8 cellular contexts compared by ENCODE assay signal in the genomic region with DNA sequence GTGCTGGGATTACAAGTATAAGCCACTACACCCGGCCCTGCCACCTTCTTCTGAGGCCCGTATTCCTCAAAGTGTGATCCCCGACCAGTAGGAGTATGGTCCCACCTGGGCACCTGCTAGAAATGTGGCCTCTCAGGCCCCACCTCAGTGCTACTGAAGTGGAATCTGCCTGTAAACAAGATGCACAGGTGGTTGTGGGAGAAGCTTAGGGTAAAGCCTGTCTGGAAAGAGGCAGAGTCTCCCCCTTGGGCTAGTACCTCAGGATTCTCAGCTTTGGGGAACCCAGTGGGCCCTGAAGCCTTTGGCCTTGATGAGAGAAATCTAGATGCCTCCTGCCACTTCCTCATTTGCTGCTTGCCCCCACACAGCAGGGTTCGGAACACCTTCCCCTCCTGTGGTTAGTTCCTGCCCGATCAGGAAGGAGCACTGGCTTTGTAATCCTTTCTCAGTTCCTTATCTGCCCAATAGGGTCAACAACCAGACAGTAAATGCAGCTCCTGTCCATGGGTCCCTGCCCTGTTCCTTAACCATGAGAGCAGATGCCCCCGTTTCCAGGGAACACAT. TPM values are rescaled to one million over a fixed set of nuclear protein-coding genes. Genes with fewer than 3 reads are reported as not detected.
DNase-seq lines count a peak whose midpoint lies in the region; ATAC-seq, FAIRE-seq and TF ChIP-seq lines count a peak whose summit lies in the region.

No MANE protein-coding gene starts in this region.

- no peak overlapping the region for H4K5ac ChIP-seq in mesendoderm (ENCODE audit: low read length)

- no peaks in the 10 kb centered on the region for H3K4me1 ChIP-seq in mesendoderm (ENCODE audit: control insufficient read depth, low read depth, low read length)

- CTCF ChIA-PET in activated B cell treated with CpG ODN at 0.5 μM for 24 hours (lab: Charles Lee), result interaction anchor here (1.0 to 1.6 kb wide), 6 partner anchors 12 to 118 kb away, joined by 3 to 4 read pairs (median 4); no protein-coding TSS in a partner anchor

- no peak overlapping the region for H3K4me3 ChIP-seq in mesendoderm (ENCODE audit: low read length)

- intact Hi-C loops in activated B cell treated with CpG ODN at 0.5 μM for 24 hours (cut with micrococcal nuclease), result loop anchor here (1.0 to 2.0 kb wide), 6 partner anchors 8 to 80 kb away; partner anchors contain the start of gene CMTM3

- H2BK120ac ChIP-seq in mesendoderm (ENCODE audit: low read depth, low read length), result no peak overlapping the region

- no peak overlapping the region for H4K8ac ChIP-seq in mesendoderm (ENCODE audit: low read depth, low read length)

- no peak overlapping the region for H3K9ac ChIP-seq in mesendoderm (ENCODE audit: low read length)

- DNase-seq in CD1c-positive myeloid dendritic cell (ENCODE audit: extremely low spot score) (peak; percentile 93), GM19239 (ENCODE audit: insufficient read length, low spot score) (no peak), activated B cell treated with CpG ODN at 0.5 μM for 24 hours (peak; percentile 55), medulla oblongata (ENCODE audit: extremely low spot score) (peak; percentile 85), NCI-H2081 treated with DMSO at 0.1 percent for 48 hours (lab: John Stamatoyannopoulos, UW) (no peak), mesendoderm (no peak), HuH-7.5 (ENCODE audit: low spot score) (no peak)

- no peaks in the 10 kb centered on the region for H3K27me3 Mint-ChIP-seq in activated B cell treated with CpG ODN at 0.5 μM for 24 hours

- no peak overlapping the region for H3K4me2 ChIP-seq in mesendoderm (ENCODE audit: low read length)

- FAIRE-seq in GM19239 (lab: Jason Lieb, UNC), result peak; percentile 91

- H3K27ac Mint-ChIP-seq in activated B cell treated with CpG ODN at 0.5 μM for 24 hours, result peak overlapping the region; percentile 93

- H3K56ac ChIP-seq in mesendoderm (ENCODE audit: low read length), result no peak overlapping the region

- H3K79me2 ChIP-seq in mesendoderm (ENCODE audit: control insufficient read depth, insufficient read depth, low read length), result no peaks in the 10 kb centered on the region

- H3K79me1 ChIP-seq in mesendoderm (ENCODE audit: low read length), result no peaks in the 10 kb centered on the region

- peak overlapping the region; percentile 33 for H3K4me3 Mint-ChIP-seq in activated B cell treated with CpG ODN at 0.5 μM for 24 hours

- H3K27me3 ChIP-seq in mesendoderm (ENCODE audit: insufficient read depth, low read length, poor library complexity), result no peaks in the 10 kb centered on the region

- H2AK5ac ChIP-seq in mesendoderm (ENCODE audit: low read length), result no peak overlapping the region

- peaks cover 1% of the 10 kb centered on the region for H3K36me3 Mint-ChIP-seq in activated B cell treated with CpG ODN at 0.5 μM for 24 hours (ENCODE audit: low read depth)

- peak; percentile 74 for ATAC-seq in HG03175 (IDR thresholded peaks at IDR 0.05; ENCODE audit: unreplicated experiment)
- peak; percentile 77 for ATAC-seq in activated B cell treated with CpG ODN at 0.5 μM for 24 hours (ENCODE audit: low read depth)

- H3K23ac ChIP-seq in mesendoderm (ENCODE audit: low read length), result no peak overlapping the region

- no peaks in the 10 kb centered on the region for H3K36me3 ChIP-seq in mesendoderm (ENCODE audit: control insufficient read depth, insufficient read depth, low read length)

- H3K9me3 Mint-ChIP-seq in activated B cell treated with CpG ODN at 0.5 μM for 24 hours, result no peaks in the 10 kb centered on the region

- no peak overlapping the region for H2BK5ac ChIP-seq in mesendoderm (ENCODE audit: low read length)

- POLR2A ChIA-PET in activated B cell treated with CpG ODN at 0.5 μM for 24 hours (lab: Charles Lee), result interaction anchor here (1.2 to 9.8 kb wide), 4 partner anchors 15 to 77 kb away, joined by 3 to 162 read pairs (median 6); partner anchors contain the start of genes CKLF and TK2

- H3K4me1 Mint-ChIP-seq in activated B cell treated with CpG ODN at 0.5 μM for 24 hours, result peaks cover 75% of the 10 kb centered on the region

- no peak overlapping the region for H3K4ac ChIP-seq in mesendoderm (ENCODE audit: low read depth, low read length)

- no peak overlapping the region for H2BK15ac ChIP-seq in mesendoderm (replicated peaks; ENCODE audit: low read depth)

- no peak overlapping the region for H3K18ac ChIP-seq in mesendoderm (ENCODE audit: low read length)

- no peak for TF ChIP-seq CTCF in activated B cell treated with CpG ODN at 0.5 μM for 24 hours (IDR thresholded peaks at IDR 0.05)

- no peak overlapping the region for H3K27ac ChIP-seq in mesendoderm (ENCODE audit: low read depth, low read length)

- no CpG with 5 or more reads among the region's 6 CpGs for WGBS in mesendoderm (ENCODE audit: extremely low coverage, insufficient coverage, low lambda C conversion rate)

RNA-seq across cellular contexts. Expression of gene TK2, which starts 25.2 kb away (rescaled TPM):
- total RNA-seq in activated B cell treated with CpG ODN at 0.5 μM for 24 hours, result 4.0 and 4.8 TPM in 2 replicates
- polyA plus RNA-seq in mesendoderm (2013, experiment 1 of 2), result 1.8 TPM
- polyA plus RNA-seq in mesendoderm (2013, experiment 2 of 2), result 1.6 TPM

RNA-seq across cellular contexts. Expression of gene CKLF, which starts 27.7 kb away (rescaled TPM):
- total RNA-seq in activated B cell treated with CpG ODN at 0.5 μM for 24 hours, result 12.1 and 20.0 TPM in 2 replicates
- polyA plus RNA-seq in mesendoderm (2013, experiment 1 of 2), result 23.2 TPM
- polyA plus RNA-seq in mesendoderm (2013, experiment 2 of 2), result 22.3 TPM

RNA-seq across cellular contexts. Expression of gene CMTM1, which starts 41.6 kb away (rescaled TPM):
- total RNA-seq in activated B cell treated with CpG ODN at 0.5 μM for 24 hours, result 0.95 and 1.9 TPM in 2 replicates
- 0.53 TPM for polyA plus RNA-seq in mesendoderm (2013, experiment 1 of 2)
- polyA plus RNA-seq in mesendoderm (2013, experiment 2 of 2), result 0.46 TPM

RNA-seq across cellular contexts. Expression of gene CMTM2, which starts 54.6 kb away (rescaled TPM):
- not detected in 2 replicates for total RNA-seq in activated B cell treated with CpG ODN at 0.5 μM for 24 hours
- not detected for polyA plus RNA-seq in mesendoderm (2013, experiment 1 of 2)
- polyA plus RNA-seq in mesendoderm (2013, experiment 2 of 2), result not detected

Comparison
In these comparisons a context has a peak if more than half of its experiments do, and no peak if none do; other contexts are left out.
1. DNase-seq: peak in CD1c-positive myeloid dendritic cell (single experiment), activated B cell treated with CpG ODN at 0.5 μM for 24 hours (single experiment) and medulla oblongata (single experiment); none in GM19239 (single experiment), NCI-H2081 treated with DMSO at 0.1 percent for 48 hours (single experiment), mesendoderm (single experiment) and HuH-7.5 (single experiment).